ENCODE assay signal across 1 cellular context in the genomic region with DNA sequence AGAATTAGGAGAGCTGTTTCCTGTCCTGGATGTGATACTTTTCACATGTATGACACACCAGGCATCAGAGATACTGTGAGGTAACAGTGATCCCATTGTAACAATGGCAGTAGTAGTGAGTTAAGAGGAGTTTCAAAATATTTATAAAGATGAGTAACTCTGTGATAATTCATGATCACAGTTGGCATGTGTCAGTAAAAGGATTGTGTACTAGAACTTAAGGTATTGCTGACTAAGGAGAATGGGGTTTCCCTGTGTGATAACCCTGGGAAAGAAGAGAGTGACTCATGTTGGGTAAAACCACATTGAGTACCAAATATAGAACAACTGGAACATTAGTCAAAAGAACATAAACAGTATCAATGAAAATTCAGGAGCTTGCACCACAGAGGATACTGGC.
TF ChIP-seq lines count a peak whose summit lies in the region.

No MANE protein-coding gene starts in this region.

TF ChIP-seq in K562, 482 proteins besides CTCF, POLR2A, EP300 and RAD21 (continued from another document):
- TF ChIP-seq, protein P1, sequence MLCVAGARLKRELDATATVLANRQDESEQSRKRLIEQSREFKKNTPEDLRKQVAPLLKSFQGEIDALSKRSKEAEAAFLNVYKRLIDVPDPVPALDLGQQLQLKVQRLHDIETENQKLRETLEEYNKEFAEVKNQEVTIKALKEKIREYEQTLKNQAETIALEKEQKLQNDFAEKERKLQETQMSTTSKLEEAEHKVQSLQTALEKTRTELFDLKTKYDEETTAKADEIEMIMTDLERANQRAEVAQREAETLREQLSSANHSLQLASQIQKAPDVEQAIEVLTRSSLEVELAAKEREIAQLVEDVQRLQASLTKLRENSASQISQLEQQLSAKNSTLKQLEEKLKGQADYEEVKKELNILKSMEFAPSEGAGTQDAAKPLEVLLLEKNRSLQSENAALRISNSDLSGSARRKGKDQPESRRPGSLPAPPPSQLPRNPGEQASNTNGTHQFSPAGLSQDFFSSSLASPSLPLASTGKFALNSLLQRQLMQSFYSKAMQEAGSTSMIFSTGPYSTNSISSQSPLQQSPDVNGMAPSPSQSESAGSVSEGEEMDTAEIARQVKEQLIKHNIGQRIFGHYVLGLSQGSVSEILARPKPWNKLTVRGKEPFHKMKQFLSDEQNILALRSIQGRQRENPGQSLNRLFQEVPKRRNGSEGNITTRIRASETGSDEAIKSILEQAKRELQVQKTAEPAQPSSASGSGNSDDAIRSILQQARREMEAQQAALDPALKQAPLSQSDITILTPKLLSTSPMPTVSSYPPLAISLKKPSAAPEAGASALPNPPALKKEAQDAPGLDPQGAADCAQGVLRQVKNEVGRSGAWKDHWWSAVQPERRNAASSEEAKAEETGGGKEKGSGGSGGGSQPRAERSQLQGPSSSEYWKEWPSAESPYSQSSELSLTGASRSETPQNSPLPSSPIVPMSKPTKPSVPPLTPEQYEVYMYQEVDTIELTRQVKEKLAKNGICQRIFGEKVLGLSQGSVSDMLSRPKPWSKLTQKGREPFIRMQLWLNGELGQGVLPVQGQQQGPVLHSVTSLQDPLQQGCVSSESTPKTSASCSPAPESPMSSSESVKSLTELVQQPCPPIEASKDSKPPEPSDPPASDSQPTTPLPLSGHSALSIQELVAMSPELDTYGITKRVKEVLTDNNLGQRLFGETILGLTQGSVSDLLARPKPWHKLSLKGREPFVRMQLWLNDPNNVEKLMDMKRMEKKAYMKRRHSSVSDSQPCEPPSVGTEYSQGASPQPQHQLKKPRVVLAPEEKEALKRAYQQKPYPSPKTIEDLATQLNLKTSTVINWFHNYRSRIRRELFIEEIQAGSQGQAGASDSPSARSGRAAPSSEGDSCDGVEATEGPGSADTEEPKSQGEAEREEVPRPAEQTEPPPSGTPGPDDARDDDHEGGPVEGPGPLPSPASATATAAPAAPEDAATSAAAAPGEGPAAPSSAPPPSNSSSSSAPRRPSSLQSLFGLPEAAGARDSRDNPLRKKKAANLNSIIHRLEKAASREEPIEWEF (CRISPR knock-in tag; IDR thresholded peaks at IDR 0.05), result no peak
- 0 out of 2 replicates have a peak, but pooled peaks have one; percentile 44 for TF ChIP-seq MEF2D (tag; conservative IDR thresholded peaks at IDR 0.05; ENCODE audit: low read depth)
- TF ChIP-seq ZNF316 (IDR thresholded peaks at IDR 0.05), result peak; percentile 80
- TF ChIP-seq OTX1 (CRISPR knock-in tag; IDR thresholded peaks at IDR 0.05), result no peak
- TF ChIP-seq MAFG (tag; conservative IDR thresholded peaks at IDR 0.05), result peak; percentile 70
- TF ChIP-seq ZBTB1 (CRISPR knock-in tag; IDR thresholded peaks at IDR 0.05; ENCODE audit: borderline replicate concordance, low read depth), result no peak
- no peak for TF ChIP-seq LCOR (CRISPR knock-in tag; IDR thresholded peaks at IDR 0.05)
- no peak for TF ChIP-seq GATAD2A (IDR thresholded peaks at IDR 0.05)
- TF ChIP-seq XRCC4 (IDR thresholded peaks at IDR 0.05; ENCODE audit: extremely low read depth, insufficient read depth, insufficient read length), result no peak
- TF ChIP-seq, protein P2, sequence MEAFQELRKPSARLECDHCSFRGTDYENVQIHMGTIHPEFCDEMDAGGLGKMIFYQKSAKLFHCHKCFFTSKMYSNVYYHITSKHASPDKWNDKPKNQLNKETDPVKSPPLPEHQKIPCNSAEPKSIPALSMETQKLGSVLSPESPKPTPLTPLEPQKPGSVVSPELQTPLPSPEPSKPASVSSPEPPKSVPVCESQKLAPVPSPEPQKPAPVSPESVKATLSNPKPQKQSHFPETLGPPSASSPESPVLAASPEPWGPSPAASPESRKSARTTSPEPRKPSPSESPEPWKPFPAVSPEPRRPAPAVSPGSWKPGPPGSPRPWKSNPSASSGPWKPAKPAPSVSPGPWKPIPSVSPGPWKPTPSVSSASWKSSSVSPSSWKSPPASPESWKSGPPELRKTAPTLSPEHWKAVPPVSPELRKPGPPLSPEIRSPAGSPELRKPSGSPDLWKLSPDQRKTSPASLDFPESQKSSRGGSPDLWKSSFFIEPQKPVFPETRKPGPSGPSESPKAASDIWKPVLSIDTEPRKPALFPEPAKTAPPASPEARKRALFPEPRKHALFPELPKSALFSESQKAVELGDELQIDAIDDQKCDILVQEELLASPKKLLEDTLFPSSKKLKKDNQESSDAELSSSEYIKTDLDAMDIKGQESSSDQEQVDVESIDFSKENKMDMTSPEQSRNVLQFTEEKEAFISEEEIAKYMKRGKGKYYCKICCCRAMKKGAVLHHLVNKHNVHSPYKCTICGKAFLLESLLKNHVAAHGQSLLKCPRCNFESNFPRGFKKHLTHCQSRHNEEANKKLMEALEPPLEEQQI (IDR thresholded peaks at IDR 0.05), result no peak
- TF ChIP-seq U2AF1 (optimal IDR thresholded peaks at IDR 0.05; ENCODE audit: low read depth, low read length), result no peak
- no peak for TF ChIP-seq BMI1 (IDR thresholded peaks at IDR 0.05; ENCODE audit: low read length)
- TF ChIP-seq SMAD4 (CRISPR knock-in tag; conservative IDR thresholded peaks at IDR 0.05), result no peak
- no peak for TF ChIP-seq ZNF124 (CRISPR knock-in tag; IDR thresholded peaks at IDR 0.05)
- no peak for TF ChIP-seq ZNF644 (tag; IDR thresholded peaks at IDR 0.05; ENCODE audit: low read depth)
- TF ChIP-seq C11orf30 (IDR thresholded peaks at IDR 0.05; ENCODE audit: low read depth), result peak; percentile 79
- TF ChIP-seq, protein P3, sequence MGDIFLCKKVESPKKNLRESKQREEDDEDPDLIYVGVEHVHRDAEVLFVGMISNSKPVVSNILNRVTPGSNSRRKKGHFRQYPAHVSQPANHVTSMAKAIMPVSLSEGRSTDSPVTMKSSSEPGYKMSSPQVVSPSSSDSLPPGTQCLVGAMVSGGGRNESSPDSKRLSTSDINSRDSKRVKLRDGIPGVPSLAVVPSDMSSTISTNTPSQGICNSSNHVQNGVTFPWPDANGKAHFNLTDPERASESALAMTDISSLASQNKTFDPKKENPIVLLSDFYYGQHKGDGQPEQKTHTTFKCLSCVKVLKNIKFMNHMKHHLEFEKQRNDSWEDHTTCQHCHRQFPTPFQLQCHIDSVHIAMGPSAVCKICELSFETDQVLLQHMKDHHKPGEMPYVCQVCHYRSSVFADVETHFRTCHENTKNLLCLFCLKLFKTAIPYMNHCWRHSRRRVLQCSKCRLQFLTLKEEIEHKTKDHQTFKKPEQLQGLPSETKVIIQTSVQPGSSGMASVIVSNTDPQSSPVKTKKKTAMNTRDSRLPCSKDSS (IDR thresholded peaks at IDR 0.05; ENCODE audit: low read depth, partially characterized antibody), result no peak
- peak; percentile 84 for TF ChIP-seq MAFK (IDR thresholded peaks at IDR 0.05; ENCODE audit: low read length)
